ENCODE assay signal across 18 cellular contexts in genomic region chr3:190008432-190008831, GRCh38.
"Had no signal": no experiment of that assay in that cellular context is flagged by ENCODE, and none has a peak within 500 bp of the region (broad histone marks: within the 10 kb centered on the region; RNA-seq: fewer than 3 reads in every experiment).

No MANE protein-coding gene starts in this region.

- H3K27me3 ChIP-seq: breast epithelium, right atrium auricular region, upper lobe of left lung had no signal

- H3K9me3 Mint-ChIP-seq: activated naive CD8-positive, alpha-beta T cell treated with anti-CD3 and anti-CD28 coated beads, Interleukin-2, amount 50 U/mL, for 24 hours; activated T-helper 17 cell treated with anti-CD3 and anti-CD28 coated beads, Interleukin-2, amount 50 U/mL, for 72 hours; effector memory CD8-positive, alpha-beta T cell; natural killer cell treated with Interleukin-12 subunit alpha and Interleukin-12 subunit beta and Interleukin-15 and Interleukin-18, amount 100 ng/mL, for 72 hours had no signal

- H3K36me3 Mint-ChIP-seq: natural killer cell treated with Interleukin-12 subunit alpha and Interleukin-12 subunit beta and Interleukin-15 and Interleukin-18, amount 100 ng/mL, for 72 hours had no signal

- H3K4me3 ChIP-seq: breast epithelium, right atrium auricular region, skin epidermis, upper lobe of left lung had no signal

- H3K4me1 ChIP-seq: breast epithelium had no signal

- H3K4me3 Mint-ChIP-seq: activated naive CD8-positive, alpha-beta T cell treated with anti-CD3 and anti-CD28 coated beads, Interleukin-2, amount 50 U/mL, for 24 hours; activated T-helper 17 cell treated with anti-CD3 and anti-CD28 coated beads, Interleukin-2, amount 50 U/mL, for 72 hours; effector memory CD8-positive, alpha-beta T cell; natural killer cell treated with Interleukin-12 subunit alpha and Interleukin-12 subunit beta and Interleukin-15 and Interleukin-18, amount 100 ng/mL, for 72 hours had no signal

- DNase-seq: activated CD4-positive, alpha-beta T cell treated with anti-CD3 and anti-CD28 coated beads, Interleukin-2, amount 50 U/mL, for 1 hour; activated CD8-positive, alpha-beta memory T cell treated with anti-CD3 and anti-CD28 coated beads for 24 hours; activated naive CD4-positive, alpha-beta T cell treated with Interleukin-2 at 50 U/mL for 16 hours; activated naive CD8-positive, alpha-beta T cell treated with anti-CD3 and anti-CD28 coated beads, Interleukin-2, amount 50 U/mL, for 24 hours; aorta; dermis blood vessel endothelial cell; effector memory CD8-positive, alpha-beta T cell; head of caudate nucleus; nucleus accumbens; stimulated activated CD4-positive, alpha-beta T cell treated with anti-CD3 and anti-CD28 coated beads, Interleukin-15, amount 100 ng/mL, for 24 hours; stimulated activated CD4-positive, alpha-beta T cell treated with anti-CD3 and anti-CD28 coated beads, Interleukin-4, amount 100 ng/mL, for 24 hours; stimulated activated naive CD8-positive, alpha-beta T cell treated with anti-CD3 and anti-CD28 coated beads, Interleukin-15, Interleukin-2, amounts not matched to agents 100 U/mL and 50 U/mL, for 24 hours; upper lobe of left lung had no signal

- H3K4me1 Mint-ChIP-seq: activated naive CD8-positive, alpha-beta T cell treated with anti-CD3 and anti-CD28 coated beads, Interleukin-2, amount 50 U/mL, for 24 hours; activated T-helper 17 cell treated with anti-CD3 and anti-CD28 coated beads, Interleukin-2, amount 50 U/mL, for 72 hours had no signal

- H3K9me3 ChIP-seq: breast epithelium, right atrium auricular region, upper lobe of left lung had no signal

- H3K27ac ChIP-seq: breast epithelium, right atrium auricular region, skin epidermis, upper lobe of left lung had no signal

- H3K27ac Mint-ChIP-seq: activated naive CD8-positive, alpha-beta T cell treated with anti-CD3 and anti-CD28 coated beads, Interleukin-2, amount 50 U/mL, for 24 hours; activated T-helper 17 cell treated with anti-CD3 and anti-CD28 coated beads, Interleukin-2, amount 50 U/mL, for 72 hours; effector memory CD8-positive, alpha-beta T cell; natural killer cell treated with Interleukin-12 subunit alpha and Interleukin-12 subunit beta and Interleukin-15 and Interleukin-18, amount 100 ng/mL, for 72 hours had no signal
